ENCODE assay signal across 23 cellular contexts in genomic region chr6:89787660-89788338, GRCh38. TPM values are rescaled to one million over a fixed set of nuclear protein-coding genes. Genes with fewer than 3 reads are reported as not detected.
A peak's percentile ranks its signal among the peaks of the same experiment; 100 is the strongest.
DNase-seq lines count a peak whose midpoint lies in the region; ATAC-seq and TF ChIP-seq lines count a peak whose summit lies in the region.
"Had no signal": no experiment of that assay in that cellular context is flagged by ENCODE, and none has a peak within 500 bp of the region (broad histone marks: within the 10 kb centered on the region; RNA-seq: fewer than 3 reads in every experiment).

No MANE protein-coding gene starts in this region.

- H3K27ac ChIP-seq in lung (ENCODE audit: low read depth in 1 of 2, low read length in 1 of 2), result no peak overlapping the region
- H3K27ac ChIP-seq: 22Rv1, KMS-11, SJSA1 had no signal

- no peak overlapping the region for H3K4me3 ChIP-seq in lung
- H3K4me3 ChIP-seq: SJSA1 had no signal

- no peaks in the 10 kb centered on the region for H3K27me3 Mint-ChIP-seq in activated T-helper 17 cell treated with anti-CD3 and anti-CD28 coated beads, Interleukin-2, amount 50 U/mL, for 72 hours
- H3K27me3 Mint-ChIP-seq: B cell; CD8-positive, alpha-beta memory T cell had no signal

- no peaks in the 10 kb centered on the region for H3K9me3 ChIP-seq in lung (ENCODE audit: control insufficient read depth in 2 of 2, insufficient read depth in 1 of 2, low read length in 1 of 2)
- H3K9me3 ChIP-seq: SJSA1 had no signal

- peak; percentile 3 for DNase-seq in DMS53 (lab: John Stamatoyannopoulos, UW)
- no peak for DNase-seq in DMS53 treated with DMSO at 0.1 percent for 48 hours (lab: John Stamatoyannopoulos, UW; ENCODE audit: unreplicated experiment)
- DNase-seq in lung (ENCODE audit: low spot score), result peak; percentile 48
- DNase-seq in sciatic nerve (ENCODE audit: low spot score), result no peak
- DNase-seq in middle frontal gyrus (ENCODE audit: extremely low spot score, low spot score), result no peak
- DNase-seq: CD8-positive, alpha-beta memory T cell; DMS 273 treated with DMSO at 0.1 percent for 48 hours; GOT3; HCEC 1CT; IMR-90; MM.1S; NCI-H2029 treated with DMSO at 0.1 percent for 48 hours; NCI-H2227 treated with DMSO at 0.1 percent for 48 hours; NCI-H526 treated with DMSO at 0.1 percent for 48 hours; Right ventricle myocardium superior; RPMI8226 had no signal

- H3K4me1 ChIP-seq in lung (ENCODE audit: control insufficient read depth in 2 of 2, insufficient read depth in 2 of 2, low read length in 2 of 2), result no peaks in the 10 kb centered on the region
- H3K4me1 ChIP-seq: SJSA1 had no signal

- 61 to 81% methylated on average over 7 of the region's 7 CpGs for WGBS in lung, 2 donors

- H3K4me3 Mint-ChIP-seq in activated T-helper 17 cell treated with anti-CD3 and anti-CD28 coated beads, Interleukin-2, amount 50 U/mL, for 72 hours, result no peak overlapping the region
- H3K4me3 Mint-ChIP-seq: B cell; CD14-positive monocyte; CD8-positive, alpha-beta memory T cell had no signal

- H3K4me1 Mint-ChIP-seq in activated T-helper 17 cell treated with anti-CD3 and anti-CD28 coated beads, Interleukin-2, amount 50 U/mL, for 72 hours, result no peaks in the 10 kb centered on the region
- H3K4me1 Mint-ChIP-seq: B cell, CD14-positive monocyte had no signal

- peak overlapping the region; percentile 11 for H3K27ac Mint-ChIP-seq in activated T-helper 17 cell treated with anti-CD3 and anti-CD28 coated beads, Interleukin-2, amount 50 U/mL, for 72 hours
- H3K27ac Mint-ChIP-seq: B cell had no signal

- H3K36me3 Mint-ChIP-seq in activated T-helper 17 cell treated with anti-CD3 and anti-CD28 coated beads, Interleukin-2, amount 50 U/mL, for 72 hours (ENCODE audit: low read depth), result peaks cover 97% of the 10 kb centered on the region

- H3K27me3 ChIP-seq in lung (ENCODE audit: control insufficient read depth, insufficient read depth), result no peaks in the 10 kb centered on the region
- H3K27me3 ChIP-seq: SJSA1 had no signal

- intact Hi-C loops in sciatic nerve (cut with DNase I), result no loop called here

- TF ChIP-seq CTCF in lung (IDR thresholded peaks at IDR 0.05; ENCODE audit: control extremely low read depth, extremely low read depth), result no peak

- ATAC-seq in activated T-helper 17 cell treated with anti-CD3 and anti-CD28 coated beads, Interleukin-2, amount 50 U/mL, for 72 hours (replicated peaks), result no peak
- peak; percentile 47 for ATAC-seq in lung (ENCODE audit: insufficient read depth, low FRiP score)
- no peak for ATAC-seq in sciatic nerve
- ATAC-seq in GM21529 (IDR thresholded peaks at IDR 0.05; ENCODE audit: unreplicated experiment), result no peak

- H3K9me3 Mint-ChIP-seq in activated T-helper 17 cell treated with anti-CD3 and anti-CD28 coated beads, Interleukin-2, amount 50 U/mL, for 72 hours, result no peaks in the 10 kb centered on the region

- peaks cover 27 to 42% of the 10 kb centered on the region in 2 donors for H3K36me3 ChIP-seq in lung (ENCODE audit: control insufficient read depth in 2 of 2, insufficient read depth in 2 of 2, low read length in 2 of 2)

RNA-seq across cellular contexts. Expression of gene MDN1, which starts 31.8 kb away (rescaled TPM):
- total RNA-seq in activated T-helper 17 cell treated with anti-CD3 and anti-CD28 coated beads, Interleukin-2, amount 50 U/mL, for 72 hours, result 10 to 100 TPM; 54.0 to 66.6 TPM
- total RNA-seq in lung (10 to 100 TPM; 31.3 to 32.0 TPM), sciatic nerve (55.0 TPM)
- 10 to 100 TPM in 1 of 2 donors, 1 to 10 TPM in 1; 7.6 to 33.8 TPM for polyA plus RNA-seq in lung

RNA-seq across cellular contexts. Expression of gene CASP8AP2, which starts 41.9 kb away (rescaled TPM):
- 10 to 100 TPM; 20.4 to 25.6 TPM for total RNA-seq in activated T-helper 17 cell treated with anti-CD3 and anti-CD28 coated beads, Interleukin-2, amount 50 U/mL, for 72 hours
- total RNA-seq in lung, result 10 to 100 TPM in 1 of 2 donors, 1 to 10 TPM in 1; 9.8 to 24.4 TPM
- 1 to 10 TPM; 4.3 to 6.5 TPM for polyA plus RNA-seq in lung
- total RNA-seq in sciatic nerve, result 24.7 TPM

Comparison
In these comparisons a context has a peak if more than half of its experiments do, and no peak if none do; other contexts are left out.
1. DNase-seq: peak in DMS53 (single experiment) and lung (single experiment); none in DMS53 treated with DMSO at 0.1 percent for 48 hours (single experiment), sciatic nerve (single experiment) and middle frontal gyrus (single experiment).